1 cellular context compared by ENCODE assay signal in genomic region chr13:23889598-23890224, GRCh38.
TF ChIP-seq lines count a peak whose summit lies in the region.

No MANE protein-coding gene starts in this region.

TF ChIP-seq in HepG2, 621 proteins besides CTCF, POLR2A, EP300 and RAD21:
- no peak for TF ChIP-seq ZFP91 (CRISPR knock-in tag; IDR thresholded peaks at IDR 0.05; ENCODE audit: borderline replicate concordance)
- no peak for TF ChIP-seq BCL6 (CRISPR knock-in tag; IDR thresholded peaks at IDR 0.05)
- 0 out of 2 replicates have a peak, but pooled peaks have one; percentile 2 for TF ChIP-seq MEIS2 (CRISPR knock-in tag; IDR thresholded peaks at IDR 0.05)
- no peak for TF ChIP-seq ELF4 (CRISPR knock-in tag; IDR thresholded peaks at IDR 0.05; ENCODE audit: borderline replicate concordance)
- TF ChIP-seq BATF2 (CRISPR knock-in tag; IDR thresholded peaks at IDR 0.05), result no peak
- TF ChIP-seq ZNF121 (CRISPR knock-in tag; IDR thresholded peaks at IDR 0.05), result no peak
- no peak for TF ChIP-seq MTF2 (CRISPR knock-in tag; IDR thresholded peaks at IDR 0.05; ENCODE audit: borderline replicate concordance)
- no peak for TF ChIP-seq ZNF776 (CRISPR knock-in tag; IDR thresholded peaks at IDR 0.05)
- TF ChIP-seq WIZ (CRISPR knock-in tag; IDR thresholded peaks at IDR 0.05), result no peak
- TF ChIP-seq U2AF1 (optimal IDR thresholded peaks at IDR 0.05; ENCODE audit: low read depth, low read length), result no peak
- TF ChIP-seq ZNF260 (CRISPR knock-in tag; IDR thresholded peaks at IDR 0.05; ENCODE audit: borderline replicate concordance, low read depth), result no peak
- no peak for TF ChIP-seq ZFP1 (CRISPR knock-in tag; IDR thresholded peaks at IDR 0.05)
- TF ChIP-seq RFX3 (CRISPR knock-in tag; IDR thresholded peaks at IDR 0.05), result no peak
- no peak for TF ChIP-seq ZNF317 (CRISPR knock-in tag; IDR thresholded peaks at IDR 0.05)
- no peak for TF ChIP-seq ZBTB20 (CRISPR knock-in tag; IDR thresholded peaks at IDR 0.05; ENCODE audit: borderline replicate concordance, low read depth)
- TF ChIP-seq KLF16 (CRISPR knock-in tag; IDR thresholded peaks at IDR 0.05), result no peak
- TF ChIP-seq NR2F2 (IDR thresholded peaks at IDR 0.05; ENCODE audit: borderline replicate concordance, low read depth), result no peak
- TF ChIP-seq ZNF3 (CRISPR knock-in tag; IDR thresholded peaks at IDR 0.05), result no peak
- no peak for TF ChIP-seq SMC3 (IDR thresholded peaks at IDR 0.05; ENCODE audit: low read length)
- no peak for TF ChIP-seq ZNF678 (CRISPR knock-in tag; IDR thresholded peaks at IDR 0.05)
- TF ChIP-seq ZNF616 (CRISPR knock-in tag; IDR thresholded peaks at IDR 0.05; ENCODE audit: low read depth), result no peak
- no peak for TF ChIP-seq SUZ12 (IDR thresholded peaks at IDR 0.05; ENCODE audit: low read depth, low read length)
- TF ChIP-seq ZKSCAN5 (CRISPR knock-in tag; IDR thresholded peaks at IDR 0.05), result no peak
- TF ChIP-seq ZFP36L2 (CRISPR knock-in tag; IDR thresholded peaks at IDR 0.05), result no peak
- no peak for TF ChIP-seq ZNF557 (CRISPR knock-in tag; IDR thresholded peaks at IDR 0.05)
- no peak for TF ChIP-seq DDIT3 (CRISPR knock-in tag; IDR thresholded peaks at IDR 0.05)
- peak; percentile 3; the same call in 1 of the 2 replicates for TF ChIP-seq TP53 (CRISPR knock-in tag; conservative IDR thresholded peaks at IDR 0.05)
- TF ChIP-seq GATA4 (IDR thresholded peaks at IDR 0.05; ENCODE audit: borderline replicate concordance, low read depth), result no peak
- TF ChIP-seq ZBTB37 (CRISPR knock-in tag; IDR thresholded peaks at IDR 0.05), result no peak
- no peak for TF ChIP-seq ZSCAN21 (CRISPR knock-in tag; IDR thresholded peaks at IDR 0.05; ENCODE audit: borderline replicate concordance)
- TF ChIP-seq, protein P1, sequence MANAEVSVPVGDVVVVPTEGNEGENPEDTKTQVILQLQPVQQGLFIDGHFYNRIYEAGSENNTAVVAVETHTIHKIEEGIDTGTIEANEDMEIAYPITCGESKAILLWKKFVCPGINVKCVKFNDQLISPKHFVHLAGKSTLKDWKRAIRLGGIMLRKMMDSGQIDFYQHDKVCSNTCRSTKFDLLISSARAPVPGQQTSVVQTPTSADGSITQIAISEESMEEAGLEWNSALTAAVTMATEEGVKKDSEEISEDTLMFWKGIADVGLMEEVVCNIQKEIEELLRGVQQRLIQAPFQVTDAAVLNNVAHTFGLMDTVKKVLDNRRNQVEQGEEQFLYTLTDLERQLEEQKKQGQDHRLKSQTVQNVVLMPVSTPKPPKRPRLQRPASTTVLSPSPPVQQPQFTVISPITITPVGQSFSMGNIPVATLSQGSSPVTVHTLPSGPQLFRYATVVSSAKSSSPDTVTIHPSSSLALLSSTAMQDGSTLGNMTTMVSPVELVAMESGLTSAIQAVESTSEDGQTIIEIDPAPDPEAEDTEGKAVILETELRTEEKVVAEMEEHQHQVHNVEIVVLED (CRISPR knock-in tag; IDR thresholded peaks at IDR 0.05; ENCODE audit: borderline replicate concordance), result peak; percentile 3; the same call in 1 of the 2 replicates
- TF ChIP-seq HIC2 (CRISPR knock-in tag; IDR thresholded peaks at IDR 0.05; ENCODE audit: low read depth), result no peak
- TF ChIP-seq SRY (CRISPR knock-in tag; IDR thresholded peaks at IDR 0.05), result no peak
- no peak for TF ChIP-seq ARID5B (CRISPR knock-in tag; IDR thresholded peaks at IDR 0.05)
- no peak for TF ChIP-seq ZNF382 (CRISPR knock-in tag; IDR thresholded peaks at IDR 0.05; ENCODE audit: borderline replicate concordance)
- TF ChIP-seq CAMTA2 (CRISPR knock-in tag; IDR thresholded peaks at IDR 0.05; ENCODE audit: borderline replicate concordance), result no peak
- no peak for TF ChIP-seq ZNF10 (CRISPR knock-in tag; IDR thresholded peaks at IDR 0.05; ENCODE audit: borderline replicate concordance, low read depth)
- TF ChIP-seq SMYD3 (CRISPR knock-in tag; IDR thresholded peaks at IDR 0.05), result no peak
- no peak for TF ChIP-seq TFDP2 (CRISPR knock-in tag; IDR thresholded peaks at IDR 0.05)
- TF ChIP-seq, protein P2, sequence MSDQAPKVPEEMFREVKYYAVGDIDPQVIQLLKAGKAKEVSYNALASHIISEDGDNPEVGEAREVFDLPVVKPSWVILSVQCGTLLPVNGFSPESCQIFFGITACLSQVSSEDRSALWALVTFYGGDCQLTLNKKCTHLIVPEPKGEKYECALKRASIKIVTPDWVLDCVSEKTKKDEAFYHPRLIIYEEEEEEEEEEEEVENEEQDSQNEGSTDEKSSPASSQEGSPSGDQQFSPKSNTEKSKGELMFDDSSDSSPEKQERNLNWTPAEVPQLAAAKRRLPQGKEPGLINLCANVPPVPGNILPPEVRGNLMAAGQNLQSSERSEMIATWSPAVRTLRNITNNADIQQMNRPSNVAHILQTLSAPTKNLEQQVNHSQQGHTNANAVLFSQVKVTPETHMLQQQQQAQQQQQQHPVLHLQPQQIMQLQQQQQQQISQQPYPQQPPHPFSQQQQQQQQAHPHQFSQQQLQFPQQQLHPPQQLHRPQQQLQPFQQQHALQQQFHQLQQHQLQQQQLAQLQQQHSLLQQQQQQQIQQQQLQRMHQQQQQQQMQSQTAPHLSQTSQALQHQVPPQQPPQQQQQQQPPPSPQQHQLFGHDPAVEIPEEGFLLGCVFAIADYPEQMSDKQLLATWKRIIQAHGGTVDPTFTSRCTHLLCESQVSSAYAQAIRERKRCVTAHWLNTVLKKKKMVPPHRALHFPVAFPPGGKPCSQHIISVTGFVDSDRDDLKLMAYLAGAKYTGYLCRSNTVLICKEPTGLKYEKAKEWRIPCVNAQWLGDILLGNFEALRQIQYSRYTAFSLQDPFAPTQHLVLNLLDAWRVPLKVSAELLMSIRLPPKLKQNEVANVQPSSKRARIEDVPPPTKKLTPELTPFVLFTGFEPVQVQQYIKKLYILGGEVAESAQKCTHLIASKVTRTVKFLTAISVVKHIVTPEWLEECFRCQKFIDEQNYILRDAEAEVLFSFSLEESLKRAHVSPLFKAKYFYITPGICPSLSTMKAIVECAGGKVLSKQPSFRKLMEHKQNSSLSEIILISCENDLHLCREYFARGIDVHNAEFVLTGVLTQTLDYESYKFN (CRISPR knock-in tag; conservative IDR thresholded peaks at IDR 0.05), result 0 out of 2 replicates have a peak, but pooled peaks have one; percentile 4
- TF ChIP-seq ZFP82 (CRISPR knock-in tag; IDR thresholded peaks at IDR 0.05; ENCODE audit: borderline replicate concordance), result 0 out of 2 replicates have a peak, but pooled peaks have one; percentile 1
- TF ChIP-seq ZNF83 (CRISPR knock-in tag; IDR thresholded peaks at IDR 0.05; ENCODE audit: borderline replicate concordance), result no peak
- TF ChIP-seq HNRNPK (IDR thresholded peaks at IDR 0.05; ENCODE audit: low read depth, low read length, poor library complexity, severe bottlenecking), result no peak
